ENCODE assay signal across 1 cellular context in genomic region chr1:16099412-16099811, GRCh38.
TF ChIP-seq lines count a peak whose summit lies in the region.

No MANE protein-coding gene starts in this region.

TF ChIP-seq in HepG2, 621 proteins besides CTCF, POLR2A, EP300 and RAD21:
- TF ChIP-seq HOXA5 (CRISPR knock-in tag; IDR thresholded peaks at IDR 0.05), result no peak
- no peak for TF ChIP-seq ZNF251 (CRISPR knock-in tag; IDR thresholded peaks at IDR 0.05)
- no peak for TF ChIP-seq SRY (CRISPR knock-in tag; IDR thresholded peaks at IDR 0.05)
- TF ChIP-seq KLF9 (CRISPR knock-in tag; IDR thresholded peaks at IDR 0.05; ENCODE audit: low read depth), result no peak
- peak; percentile 98 for TF ChIP-seq ZNF264 (CRISPR knock-in tag; IDR thresholded peaks at IDR 0.05)
- no peak for TF ChIP-seq ZUFSP (CRISPR knock-in tag; IDR thresholded peaks at IDR 0.05; ENCODE audit: borderline replicate concordance)
- no peak for TF ChIP-seq ZNF543 (CRISPR knock-in tag; IDR thresholded peaks at IDR 0.05)
- no peak for TF ChIP-seq HIVEP1 (CRISPR knock-in tag; IDR thresholded peaks at IDR 0.05)
